9 cellular contexts compared by ENCODE assay signal in the genomic region with DNA sequence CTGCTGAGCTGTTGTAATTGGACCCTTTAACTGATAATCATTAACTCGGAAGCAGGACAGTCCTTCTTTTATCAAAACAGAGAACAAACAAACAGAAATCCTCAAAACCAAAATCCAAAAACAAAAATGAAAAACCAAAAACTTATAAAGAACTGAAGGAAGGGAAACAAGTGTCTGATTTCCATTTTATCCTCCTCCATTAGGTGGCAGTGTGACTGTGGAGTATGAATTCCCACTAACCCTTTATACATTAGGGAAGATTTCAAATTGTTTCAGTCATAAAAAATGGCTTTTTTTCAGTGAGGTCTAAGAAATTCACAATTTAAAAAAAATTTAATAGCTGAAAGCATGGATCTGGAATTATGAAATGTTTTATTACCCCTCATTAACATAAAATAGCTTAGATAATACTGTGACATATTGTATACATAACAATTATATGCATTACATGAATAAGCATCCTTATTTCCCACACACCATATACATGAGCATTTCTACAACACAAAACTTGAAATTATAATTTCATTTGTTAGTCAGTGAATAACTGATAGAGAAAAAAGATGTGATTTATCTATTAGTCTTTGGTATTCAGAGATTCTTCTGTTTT.
A peak's percentile ranks its signal among the peaks of the same experiment; 100 is the strongest.
DNase-seq lines count a peak whose midpoint lies in the region; ATAC-seq and TF ChIP-seq lines count a peak whose summit lies in the region.
"Had no signal": no experiment of that assay in that cellular context is flagged by ENCODE, and none has a peak within 500 bp of the region (broad histone marks: within the 10 kb centered on the region; RNA-seq: fewer than 3 reads in every experiment).

No MANE protein-coding gene starts in this region.

- 7 to 23% (median 11%) methylated on average over 1 of the region's 1 CpG for WGBS in heart left ventricle, 4 donors
- WGBS in right cardiac atrium: 8% methylated on average over 1 of the region's 1 CpG

- H3K4me3 Mint-ChIP-seq in activated T-helper 1 cell treated with anti-CD3 and anti-CD28 coated beads, Interleukin-12 subunit alpha, Interleukin-12 subunit beta, Interleukin-2, Interleukin-4 antibody, amounts not matched to agents 30 ng/mL and 10 ng/mL and 1 ng/mL, durations not matched to agents 14 hours and 24 hours and 36 hours: no peak overlapping the region
- H3K4me3 Mint-ChIP-seq: central memory CD8-positive, alpha-beta T cell had no signal

- peak; percentile 27 to 57 (median 39) for TF ChIP-seq CTCF in heart left ventricle (IDR thresholded peaks at IDR 0.05)

- H3K9ac ChIP-seq in SK-N-MC (ENCODE audit: insufficient read length): no peak overlapping the region

- H3K4me3 ChIP-seq in heart left ventricle (no peak overlapping the region), right cardiac atrium (ENCODE audit: low read length) (no peak overlapping the region), SK-N-MC (no peak overlapping the region)

- H3K4me1 ChIP-seq in heart left ventricle (no peaks in the 10 kb centered on the region), right cardiac atrium (ENCODE audit: control insufficient read depth, insufficient read depth, low read length) (no peaks in the 10 kb centered on the region)

- TF ChIP-seq POLR2A in heart left ventricle (IDR thresholded peaks at IDR 0.05): no peak

- no peak for ATAC-seq in heart left ventricle
- ATAC-seq in right cardiac atrium: no peak
- peak; percentile 59 for ATAC-seq in HG03442 (IDR thresholded peaks at IDR 0.05; ENCODE audit: unreplicated experiment)

- H3K9me3 Mint-ChIP-seq in activated T-helper 1 cell treated with anti-CD3 and anti-CD28 coated beads, Interleukin-12 subunit alpha, Interleukin-12 subunit beta, Interleukin-2, Interleukin-4 antibody, amounts not matched to agents 30 ng/mL and 10 ng/mL and 1 ng/mL, durations not matched to agents 14 hours and 24 hours and 36 hours: peaks cover 11% of the 10 kb centered on the region

- no peaks in the 10 kb centered on the region for H3K27me3 Mint-ChIP-seq in activated T-helper 1 cell treated with anti-CD3 and anti-CD28 coated beads, Interleukin-12 subunit alpha, Interleukin-12 subunit beta, Interleukin-2, Interleukin-4 antibody, amounts not matched to agents 30 ng/mL and 10 ng/mL and 1 ng/mL, durations not matched to agents 14 hours and 24 hours and 36 hours (ENCODE audit: insufficient read depth)
- H3K27me3 Mint-ChIP-seq: central memory CD8-positive, alpha-beta T cell had no signal

- H3K4me1 Mint-ChIP-seq in activated T-helper 1 cell treated with anti-CD3 and anti-CD28 coated beads, Interleukin-12 subunit alpha, Interleukin-12 subunit beta, Interleukin-2, Interleukin-4 antibody, amounts not matched to agents 30 ng/mL and 10 ng/mL and 1 ng/mL, durations not matched to agents 14 hours and 24 hours and 36 hours (ENCODE audit: low read depth): no peaks in the 10 kb centered on the region
- H3K4me1 Mint-ChIP-seq: central memory CD8-positive, alpha-beta T cell had no signal

- H3K36me3 ChIP-seq in heart left ventricle: no peaks in the 10 kb centered on the region
- no peaks in the 10 kb centered on the region for H3K36me3 ChIP-seq in SK-N-MC (ENCODE audit: insufficient read depth, low read length)

- H3K9me3 ChIP-seq in heart left ventricle (no peaks in the 10 kb centered on the region), right cardiac atrium (ENCODE audit: control insufficient read depth, low read length) (no peaks in the 10 kb centered on the region), SK-N-MC (ENCODE audit: low read depth, low read length) (no peaks in the 10 kb centered on the region)

- intact Hi-C loops in heart left ventricle (cut with DNase I): loop anchor here in 5 of 10 donors (2.0 to 10.0 kb wide), 2 partner anchors 620 to 622 kb away; no protein-coding TSS in a partner anchor
- intact Hi-C loops in right cardiac atrium (cut with DNase I): loop anchor here in 1 of 4 donors (10.0 kb wide), 1 partner anchor 620 kb away; no protein-coding TSS in a partner anchor
- intact Hi-C loops in activated T-helper 1 cell treated with anti-CD3 and anti-CD28 coated beads, Interleukin-12 subunit alpha, Interleukin-12 subunit beta, Interleukin-2, Interleukin-4 antibody, amounts not matched to agents 30 ng/mL and 10 ng/mL and 1 ng/mL, durations not matched to agents 14 hours and 24 hours and 36 hours (cut with micrococcal nuclease): no loop called here

- no peaks in the 10 kb centered on the region for H3K36me3 Mint-ChIP-seq in activated T-helper 1 cell treated with anti-CD3 and anti-CD28 coated beads, Interleukin-12 subunit alpha, Interleukin-12 subunit beta, Interleukin-2, Interleukin-4 antibody, amounts not matched to agents 30 ng/mL and 10 ng/mL and 1 ng/mL, durations not matched to agents 14 hours and 24 hours and 36 hours (ENCODE audit: low read depth)

- H3K27ac ChIP-seq in heart left ventricle: no peak overlapping the region
- no peak overlapping the region for H3K27ac ChIP-seq in right cardiac atrium (ENCODE audit: low read length)
- no peak overlapping the region for H3K27ac ChIP-seq in SK-N-MC

- DNase-seq in heart left ventricle (no peak), right cardiac atrium (no peak), SK-N-MC (ENCODE audit: low read depth, low spot score) (peak; percentile 37), inferior parietal cortex (ENCODE audit: extremely low spot score) (peak; percentile 39), NCI-H2029 (lab: John Stamatoyannopoulos, UW) (no peak), putamen (ENCODE audit: low spot score) (no peak)
- DNase-seq in activated T-helper 1 cell treated with anti-CD3 and anti-CD28 coated beads, Interleukin-12 subunit alpha, Interleukin-12 subunit beta, Interleukin-2, Interleukin-4 antibody, amounts not matched to agents 30 ng/mL and 10 ng/mL and 1 ng/mL, durations not matched to agents 14 hours and 24 hours and 36 hours (ENCODE audit: low spot score): no peak

- no peak overlapping the region for H3K27ac Mint-ChIP-seq in activated T-helper 1 cell treated with anti-CD3 and anti-CD28 coated beads, Interleukin-12 subunit alpha, Interleukin-12 subunit beta, Interleukin-2, Interleukin-4 antibody, amounts not matched to agents 30 ng/mL and 10 ng/mL and 1 ng/mL, durations not matched to agents 14 hours and 24 hours and 36 hours

- H3K27me3 ChIP-seq in heart left ventricle (no peaks in the 10 kb centered on the region), right cardiac atrium (ENCODE audit: control insufficient read depth, insufficient read depth) (no peaks in the 10 kb centered on the region)

Comparison
In these comparisons a context has a peak if more than half of its experiments do, and no peak if none do; other contexts are left out.
1. DNase-seq: peak in SK-N-MC (single experiment) and inferior parietal cortex (single experiment); none in heart left ventricle (0 of 5), right cardiac atrium (0 of 3), activated T-helper 1 cell treated with anti-CD3 and anti-CD28 coated beads, Interleukin-12 subunit alpha, Interleukin-12 subunit beta, Interleukin-2, Interleukin-4 antibody, amounts not matched to agents 30 ng/mL and 10 ng/mL and 1 ng/mL, durations not matched to agents 14 hours and 24 hours and 36 hours (single experiment), NCI-H2029 (single experiment) and putamen (single experiment).